Comparison of ENCODE assay signal across 1 cellular context in genomic region chr7:77330169-77330882, GRCh38.
TF ChIP-seq lines count a peak whose summit lies in the region.

No MANE protein-coding gene starts in this region.

TF ChIP-seq in WTC11, 78 proteins besides CTCF, POLR2A, EP300 and RAD21 (continued from another document):
- TF ChIP-seq ATF6 (CRISPR knock-in tag; IDR thresholded peaks at IDR 0.05) (no peak), CBFB (CRISPR knock-in tag; IDR thresholded peaks at IDR 0.05; ENCODE audit: low read depth) (no peak)
